8 cellular contexts compared by ENCODE assay signal in genomic region chr1:173869108-173869359, GRCh38. TPM values are rescaled to one million over a fixed set of nuclear protein-coding genes. Genes with fewer than 3 reads are reported as not detected.
A peak's percentile ranks its signal among the peaks of the same experiment; 100 is the strongest.
DNase-seq lines count a peak whose midpoint lies in the region; ATAC-seq, FAIRE-seq and TF ChIP-seq lines count a peak whose summit lies in the region.

No MANE protein-coding gene starts in this region.

- FAIRE-seq in GM12892 (lab: Jason Lieb, UNC), result no peak

- peak; percentile 7 for DNase-seq in GM10266 (ENCODE audit: extremely low spot score)
- DNase-seq in SK-N-MC (ENCODE audit: low read depth, low spot score), result no peak
- no peak for DNase-seq in fibroblast of mammary gland (ENCODE audit: low read depth)
- DNase-seq in retinal pigment epithelial cell (ENCODE audit: low read depth), result no peak
- DNase-seq in GM12892 (ENCODE audit: insufficient read length), result no peak
- DNase-seq in LoVo (ENCODE audit: low spot score), result no peak
- DNase-seq in NCI-H1048 (lab: John Stamatoyannopoulos, UW), result no peak

- H3K9me3 ChIP-seq in SK-N-MC (ENCODE audit: low read depth, low read length), result no peaks in the 10 kb centered on the region

- H3K4me3 ChIP-seq in SK-N-MC, result peak overlapping the region; percentile 88
- peak overlapping the region; percentile 98 for H3K4me3 ChIP-seq in fibroblast of mammary gland (ENCODE audit: control insufficient read depth, low read depth, low read length)
- H3K4me3 ChIP-seq in retinal pigment epithelial cell (ENCODE audit: low read length), result peak overlapping the region; percentile 99

- no peak for ATAC-seq in HG03139 (IDR thresholded peaks at IDR 0.05; ENCODE audit: unreplicated experiment)

- H3K27ac ChIP-seq in SK-N-MC, result 0 out of 2 replicates have a peak overlapping the region, but pooled peaks have one; percentile 79

- H3K9ac ChIP-seq in SK-N-MC (ENCODE audit: insufficient read length), result peak overlapping the region; percentile 82

- TF ChIP-seq CTCF in GM10266 (IDR thresholded peaks at IDR 0.05; ENCODE audit: control insufficient read depth, insufficient read depth, low read depth, missing control alignments) (no peak), fibroblast of mammary gland (conservative IDR thresholded peaks at IDR 0.05; ENCODE audit: control insufficient read depth, insufficient read depth, low read depth, low read length) (no peak), retinal pigment epithelial cell (conservative IDR thresholded peaks at IDR 0.05; ENCODE audit: low read depth, low read length) (no peak)

- no peak for TF ChIP-seq POLR2A in GM12892 (IDR thresholded peaks at IDR 0.05; ENCODE audit: low read depth, low read length)

- H3K36me3 ChIP-seq in SK-N-MC (ENCODE audit: insufficient read depth, low read length), result peaks cover 52% of the 10 kb centered on the region

RNA-seq across cellular contexts. Expression of gene ZBTB37, which starts 0.9 kb away (rescaled TPM):
- polyA plus RNA-seq in GM12892 (2012; ENCODE audit: missing spikeins), result 2.4 TPM

RNA-seq across cellular contexts. Expression of gene GAS5, which starts 1.2 kb away (rescaled TPM):
- 977 TPM for polyA plus RNA-seq in GM12892 (2012; ENCODE audit: missing spikeins)

RNA-seq across cellular contexts. Expression of gene CENPL, which starts 44.4 kb away (rescaled TPM):
- polyA plus RNA-seq in GM12892 (2012; ENCODE audit: missing spikeins), result 11.9 TPM

RNA-seq across cellular contexts. Expression of gene DARS2, which starts 44.6 kb away (rescaled TPM):
- polyA plus RNA-seq in GM12892 (2012; ENCODE audit: missing spikeins), result 29.2 TPM

RNA-seq across cellular contexts. Expression of gene SERPINC1, which starts 48.1 kb away (rescaled TPM):
- not detected for polyA plus RNA-seq in GM12892 (2012; ENCODE audit: missing spikeins)
